Comparison of ENCODE assay signal across 8 cellular contexts in genomic region chr4:98448923-98449322, GRCh38.
DNase-seq lines count a peak whose midpoint lies in the region; ATAC-seq and TF ChIP-seq lines count a peak whose summit lies in the region.

No MANE protein-coding gene starts in this region.

- peak; percentile 77 for DNase-seq in activated CD4-positive, alpha-beta T cell treated with anti-CD3 and anti-CD28 coated beads, Interleukin-2, amount 10 ng/mL, durations not matched to agents 24 days and 14 days
- no peak for DNase-seq in activated CD4-positive, alpha-beta T cell treated with anti-CD3 and anti-CD28 coated beads, Interleukin-2, amount 50 U/mL, for 4 hours
- peak; percentile 18 for DNase-seq in T-helper 2 cell treated with Interferon-gamma antibody and Interleukin-4, amounts not matched to agents 5 μg/mL and 100 μg/mL, for 36 hours (ENCODE audit: low spot score)
- peak in 1 of 2 donors; percentile 30 for DNase-seq in gastrocnemius medialis
- no peak for DNase-seq in EL
- no peak for DNase-seq in NCI-H2196 (lab: John Stamatoyannopoulos, UW; ENCODE audit: unreplicated experiment)
- no peak for DNase-seq in MG63

- no peak for TF ChIP-seq POLR2A in gastrocnemius medialis (IDR thresholded peaks at IDR 0.05)

- no peak overlapping the region for H3K4me3 ChIP-seq in gastrocnemius medialis
- no peak overlapping the region for H3K4me3 ChIP-seq in MG63

- peaks cover 6% of the 10 kb centered on the region for H3K9me3 Mint-ChIP-seq in activated CD4-positive, alpha-beta T cell treated with anti-CD3 and anti-CD28 coated beads, Interleukin-2, amount 10 ng/mL, durations not matched to agents 24 days and 14 days
- H3K9me3 Mint-ChIP-seq in T-helper 2 cell treated with Interferon-gamma antibody and Interleukin-4, amounts not matched to agents 5 μg/mL and 100 μg/mL, for 36 hours: peaks cover 17% of the 10 kb centered on the region

- H3K36me3 ChIP-seq in gastrocnemius medialis: no peaks in the 10 kb centered on the region
- H3K36me3 ChIP-seq in MG63: no peaks in the 10 kb centered on the region

- no peaks in the 10 kb centered on the region for H3K4me1 ChIP-seq in gastrocnemius medialis

- H3K27ac Mint-ChIP-seq in activated CD4-positive, alpha-beta T cell treated with anti-CD3 and anti-CD28 coated beads, Interleukin-2, amount 10 ng/mL, durations not matched to agents 24 days and 14 days: no peak overlapping the region
- peak overlapping the region; percentile 19 for H3K27ac Mint-ChIP-seq in T-helper 2 cell treated with Interferon-gamma antibody and Interleukin-4, amounts not matched to agents 5 μg/mL and 100 μg/mL, for 36 hours

- H3K9me3 ChIP-seq in gastrocnemius medialis: peaks cover 0 to 4% (median 0%) of the 10 kb centered on the region in 3 donors
- no peaks in the 10 kb centered on the region for H3K9me3 ChIP-seq in MG63

- ATAC-seq in HG02642 (IDR thresholded peaks at IDR 0.05; ENCODE audit: poor library complexity, unreplicated experiment) (peak; percentile 36), gastrocnemius medialis (peak; percentile 19 to 34)

- peak overlapping the region; percentile 8 for H3K4me3 Mint-ChIP-seq in activated CD4-positive, alpha-beta T cell treated with anti-CD3 and anti-CD28 coated beads, Interleukin-2, amount 10 ng/mL, durations not matched to agents 24 days and 14 days
- peak overlapping the region; percentile 56 for H3K4me3 Mint-ChIP-seq in T-helper 2 cell treated with Interferon-gamma antibody and Interleukin-4, amounts not matched to agents 5 μg/mL and 100 μg/mL, for 36 hours

- in situ Hi-C loops in gastrocnemius medialis (cut with MboI; ENCODE audit: low sequenced_read_pairs in 4 of 4): no loop called here

- no peak overlapping the region for H3K27ac ChIP-seq in gastrocnemius medialis

- H3K27me3 ChIP-seq in gastrocnemius medialis: no peaks in the 10 kb centered on the region
- no peaks in the 10 kb centered on the region for H3K27me3 ChIP-seq in MG63

- H3K4me1 Mint-ChIP-seq in activated CD4-positive, alpha-beta T cell treated with anti-CD3 and anti-CD28 coated beads, Interleukin-2, amount 10 ng/mL, durations not matched to agents 24 days and 14 days: peaks cover 44% of the 10 kb centered on the region
- H3K4me1 Mint-ChIP-seq in T-helper 2 cell treated with Interferon-gamma antibody and Interleukin-4, amounts not matched to agents 5 μg/mL and 100 μg/mL, for 36 hours (ENCODE audit: low read depth): peaks cover 51% of the 10 kb centered on the region

- no peak for TF ChIP-seq CTCF in gastrocnemius medialis (IDR thresholded peaks at IDR 0.05 in 4 of 5, conservative IDR thresholded peaks at IDR 0.05 in 1 of 5)

- peaks cover 25% of the 10 kb centered on the region for H3K36me3 Mint-ChIP-seq in activated CD4-positive, alpha-beta T cell treated with anti-CD3 and anti-CD28 coated beads, Interleukin-2, amount 10 ng/mL, durations not matched to agents 24 days and 14 days (ENCODE audit: low read depth)
- H3K36me3 Mint-ChIP-seq in T-helper 2 cell treated with Interferon-gamma antibody and Interleukin-4, amounts not matched to agents 5 μg/mL and 100 μg/mL, for 36 hours (ENCODE audit: low read depth): peaks cover 27% of the 10 kb centered on the region

- no peaks in the 10 kb centered on the region for H3K27me3 Mint-ChIP-seq in activated CD4-positive, alpha-beta T cell treated with anti-CD3 and anti-CD28 coated beads, Interleukin-2, amount 10 ng/mL, durations not matched to agents 24 days and 14 days
- H3K27me3 Mint-ChIP-seq in T-helper 2 cell treated with Interferon-gamma antibody and Interleukin-4, amounts not matched to agents 5 μg/mL and 100 μg/mL, for 36 hours (ENCODE audit: low read depth): no peaks in the 10 kb centered on the region

- intact Hi-C loops in activated CD4-positive, alpha-beta T cell treated with anti-CD3 and anti-CD28 coated beads, Interleukin-2, amount 10 ng/mL, durations not matched to agents 24 days and 14 days (cut with micrococcal nuclease): loop anchor here (10.0 kb wide), 1 partner anchor 304 kb away; the partner anchor contains the start of gene STPG2
- intact Hi-C loops in gastrocnemius medialis (cut with DNase I; ENCODE audit: low total_unique reads): no loop called here

Comparison
In these comparisons a context has a peak if more than half of its experiments do, and no peak if none do; other contexts are left out.
1. DNase-seq: peak in activated CD4-positive, alpha-beta T cell treated with anti-CD3 and anti-CD28 coated beads, Interleukin-2, amount 10 ng/mL, durations not matched to agents 24 days and 14 days (single experiment) and T-helper 2 cell treated with Interferon-gamma antibody and Interleukin-4, amounts not matched to agents 5 μg/mL and 100 μg/mL, for 36 hours (single experiment); none in activated CD4-positive, alpha-beta T cell treated with anti-CD3 and anti-CD28 coated beads, Interleukin-2, amount 50 U/mL, for 4 hours (0 of 2), EL (single experiment), NCI-H2196 (single experiment) and MG63 (single experiment).